Comparison of ENCODE assay signal across 23 cellular contexts in the genomic region with DNA sequence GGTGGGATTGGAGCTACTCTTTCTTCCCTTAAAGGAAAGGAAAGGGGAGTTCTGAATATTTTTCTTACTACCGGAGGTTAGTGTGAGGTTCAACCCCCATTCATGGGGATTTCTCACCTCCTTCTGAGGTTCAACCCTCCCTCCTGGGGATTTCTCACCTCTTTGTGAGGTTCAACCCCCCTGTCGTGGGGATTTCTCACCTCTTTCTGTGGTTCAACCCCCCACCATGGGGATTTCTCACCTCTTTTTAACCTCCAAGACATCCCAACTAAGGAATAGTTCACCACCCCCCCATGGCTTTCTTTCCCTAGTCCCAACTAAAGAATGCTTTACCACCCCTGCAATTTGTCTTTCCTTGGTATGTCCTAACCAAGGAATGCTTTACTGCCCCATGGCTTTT.
DNase-seq lines count a peak whose midpoint lies in the region; ATAC-seq, FAIRE-seq and TF ChIP-seq lines count a peak whose summit lies in the region.
"Had no signal": no experiment of that assay in that cellular context is flagged by ENCODE, and none has a peak within 500 bp of the region (broad histone marks: within the 10 kb centered on the region; RNA-seq: fewer than 3 reads in every experiment).

No MANE protein-coding gene starts in this region.

- no peaks in the 10 kb centered on the region for H3K79me2 ChIP-seq in OCI-LY3 (ENCODE audit: low read length)

- peak overlapping the region; percentile 38 for H3K4me2 ChIP-seq in OCI-LY3 (ENCODE audit: low read length)
- H3K4me2 ChIP-seq: GM23338, KMS-11 had no signal

- peaks cover 24% of the 10 kb centered on the region for H3K9me3 Mint-ChIP-seq in endodermal cell
- H3K9me3 Mint-ChIP-seq in stimulated activated effector memory CD8-positive, alpha-beta T cell treated with anti-CD3 and anti-CD28 coated beads, Interleukin-12 subunit alpha, Interleukin-12 subunit beta, amount 100 ng/mL, for 72 hours, result peaks cover 5% of the 10 kb centered on the region

- no peak for FAIRE-seq in kidney (lab: Jason Lieb, UNC)
- FAIRE-seq: A204.1, GM12891, HepG2 had no signal

- H4K20me1 ChIP-seq in OCI-LY3 (ENCODE audit: insufficient read depth, low read length), result no peaks in the 10 kb centered on the region

- H3K4me3 ChIP-seq in OCI-LY3 (ENCODE audit: low read length), result no peak overlapping the region; the same call in 1 of the 2 replicates
- H3K4me3 ChIP-seq in endodermal cell (ENCODE audit: low read length), result no peak overlapping the region
- no peak overlapping the region for H3K4me3 ChIP-seq in kidney (ENCODE audit: low read length in 2 of 2)
- H3K4me3 ChIP-seq in H7 (ENCODE audit: insufficient read depth, low read depth, low read length), result no peak overlapping the region
- H3K4me3 ChIP-seq: GM23338 had no signal

- ATAC-seq in GM21360 (IDR thresholded peaks at IDR 0.05; ENCODE audit: unreplicated experiment) (peak; percentile 64), HG03432 (IDR thresholded peaks at IDR 0.05; ENCODE audit: unreplicated experiment) (no peak)
- no peak for ATAC-seq in stimulated activated effector memory CD8-positive, alpha-beta T cell treated with anti-CD3 and anti-CD28 coated beads, Interleukin-12 subunit alpha, Interleukin-12 subunit beta, amount 100 ng/mL, for 72 hours
- ATAC-seq: GM23338, HepG2 had no signal

- peak; percentile 64 for DNase-seq in endodermal cell
- DNase-seq in kidney, result no peak
- DNase-seq in stimulated activated effector memory CD8-positive, alpha-beta T cell treated with anti-CD3 and anti-CD28 coated beads, Interleukin-12 subunit alpha, Interleukin-12 subunit beta, amount 100 ng/mL, for 72 hours (ENCODE audit: low spot score in 2 of 2), result no peak
- no peak for DNase-seq in H7
- DNase-seq: ACHN; BE2C; C1 segment of cervical spinal cord; CD4-positive, CD25-positive, alpha-beta regulatory T cell; CD8-positive, alpha-beta memory T cell; COR-L47; DMS 273 treated with DMSO at 0.1 percent for 48 hours; DMS53; GDM1; H9 had no signal

- H3K27me3 Mint-ChIP-seq in endodermal cell (ENCODE audit: insufficient read depth), result no peaks in the 10 kb centered on the region
- H3K27me3 Mint-ChIP-seq: CD4-positive, CD25-positive, alpha-beta regulatory T cell; CD8-positive, alpha-beta memory T cell; IgD-negative memory B cell had no signal

- intact Hi-C loops in kidney (cut with DNase I), result no loop called here

- H3K36me3 ChIP-seq in OCI-LY3 (replicated peaks; ENCODE audit: low read depth, low read length), result peaks cover 4% of the 10 kb centered on the region
- H3K36me3 ChIP-seq in endodermal cell (ENCODE audit: control insufficient read depth, insufficient read depth, low read length), result no peaks in the 10 kb centered on the region
- no peaks in the 10 kb centered on the region for H3K36me3 ChIP-seq in kidney (ENCODE audit: control insufficient read depth in 1 of 2, insufficient read depth in 2 of 2, low read length in 2 of 2)
- no peaks in the 10 kb centered on the region for H3K36me3 ChIP-seq in H7 (replicated peaks; ENCODE audit: control insufficient read depth, insufficient read depth, low read length)
- H3K36me3 ChIP-seq: BE2C had no signal

- H3K9me3 ChIP-seq in OCI-LY3 (ENCODE audit: insufficient read depth, low read length) (no peaks in the 10 kb centered on the region), endodermal cell (ENCODE audit: control insufficient read depth, low read length) (peaks cover 8% of the 10 kb centered on the region), kidney (ENCODE audit: control insufficient read depth in 1 of 2, low read length in 2 of 2) (no peaks in the 10 kb centered on the region)
- H3K9me3 ChIP-seq: BE2C had no signal

- H3K27me3 ChIP-seq in OCI-LY3 (ENCODE audit: low read depth, low read length) (no peaks in the 10 kb centered on the region), endodermal cell (ENCODE audit: control insufficient read depth, insufficient read depth, low read length, poor library complexity, severe bottlenecking) (no peaks in the 10 kb centered on the region), H7 (ENCODE audit: control insufficient read depth, insufficient read depth, low read length) (no peaks in the 10 kb centered on the region)
- H3K27me3 ChIP-seq: BE2C had no signal

- H3K4me1 ChIP-seq in OCI-LY3 (ENCODE audit: low read length) (peaks cover 31% of the 10 kb centered on the region), endodermal cell (ENCODE audit: control insufficient read depth, insufficient read depth, low read length) (no peaks in the 10 kb centered on the region), kidney (ENCODE audit: control insufficient read depth in 1 of 2, insufficient read depth in 1 of 2, low read depth in 1 of 2, low read length in 2 of 2) (no peaks in the 10 kb centered on the region)
- H3K4me1 ChIP-seq: BE2C had no signal

- H3K36me3 Mint-ChIP-seq in endodermal cell (ENCODE audit: low read depth), result peaks cover 6% of the 10 kb centered on the region
- H3K36me3 Mint-ChIP-seq in stimulated activated effector memory CD8-positive, alpha-beta T cell treated with anti-CD3 and anti-CD28 coated beads, Interleukin-12 subunit alpha, Interleukin-12 subunit beta, amount 100 ng/mL, for 72 hours, result no peaks in the 10 kb centered on the region
- H3K36me3 Mint-ChIP-seq: CD8-positive, alpha-beta memory T cell; IgD-negative memory B cell had no signal

- 20 to 45% methylated on average over 1 of the region's 2 CpGs for WGBS in endodermal cell (ENCODE audit: insufficient coverage in 1 of 2, insufficient read length in 1 of 2), 2 experiments

- TF ChIP-seq CTCF in OCI-LY3 (IDR thresholded peaks at IDR 0.05; ENCODE audit: low read depth, low read length), result no peak
- TF ChIP-seq CTCF in endodermal cell (conservative IDR thresholded peaks at IDR 0.05), result no peak
- no peak for TF ChIP-seq CTCF in kidney (IDR thresholded peaks at IDR 0.05; ENCODE audit: borderline replicate concordance, extremely low read depth, insufficient read depth)

- H2AFZ ChIP-seq in OCI-LY3 (ENCODE audit: low read depth, low read length), result no peak overlapping the region
- H2AFZ ChIP-seq: GM23338 had no signal

- H3K27ac ChIP-seq in OCI-LY3 (ENCODE audit: low read length), result peak overlapping the region; percentile 24
- H3K27ac ChIP-seq in endodermal cell (ENCODE audit: low read depth, low read length), result no peak overlapping the region
- H3K27ac ChIP-seq in kidney (ENCODE audit: low read depth in 2 of 2, low read length in 2 of 2), result no peak overlapping the region
- H3K27ac ChIP-seq: KMS-11 had no signal

- no peaks in the 10 kb centered on the region for H3K4me1 Mint-ChIP-seq in endodermal cell
- H3K4me1 Mint-ChIP-seq in stimulated activated effector memory CD8-positive, alpha-beta T cell treated with anti-CD3 and anti-CD28 coated beads, Interleukin-12 subunit alpha, Interleukin-12 subunit beta, amount 100 ng/mL, for 72 hours, result no peaks in the 10 kb centered on the region
- H3K4me1 Mint-ChIP-seq: CD4-positive, CD25-positive, alpha-beta regulatory T cell; CD8-positive, alpha-beta memory T cell had no signal

- no peak overlapping the region for H3K27ac Mint-ChIP-seq in endodermal cell
- no peak overlapping the region for H3K27ac Mint-ChIP-seq in stimulated activated effector memory CD8-positive, alpha-beta T cell treated with anti-CD3 and anti-CD28 coated beads, Interleukin-12 subunit alpha, Interleukin-12 subunit beta, amount 100 ng/mL, for 72 hours
- H3K27ac Mint-ChIP-seq: CD4-positive, CD25-positive, alpha-beta regulatory T cell; CD8-positive, alpha-beta memory T cell; GM23338 had no signal

- H3K4me3 Mint-ChIP-seq in endodermal cell, result no peak overlapping the region
- H3K4me3 Mint-ChIP-seq in stimulated activated effector memory CD8-positive, alpha-beta T cell treated with anti-CD3 and anti-CD28 coated beads, Interleukin-12 subunit alpha, Interleukin-12 subunit beta, amount 100 ng/mL, for 72 hours, result no peak overlapping the region
- H3K4me3 Mint-ChIP-seq: CD4-positive, CD25-positive, alpha-beta regulatory T cell; CD8-positive, alpha-beta memory T cell; GM23338; H9 had no signal

- H3K9ac ChIP-seq in OCI-LY3 (ENCODE audit: low read length), result no peak overlapping the region
- H3K9ac ChIP-seq in endodermal cell (ENCODE audit: extremely low read depth, low read length, poor library complexity, severe bottlenecking), result no peak overlapping the region
- no peak overlapping the region for H3K9ac ChIP-seq in kidney (ENCODE audit: low read length in 2 of 2)
- H3K9ac ChIP-seq: KMS-11 had no signal
